Comparison of ENCODE assay signal across 2 cellular contexts in genomic region chr2:133044556-133044955, GRCh38.
TF ChIP-seq lines count a peak whose summit lies in the region.

No MANE protein-coding gene starts in this region.

TF ChIP-seq in IMR-90, 13 proteins besides CTCF, POLR2A, EP300 and RAD21:
- TF ChIP-seq ELK1 (IDR thresholded peaks at IDR 0.05; ENCODE audit: borderline replicate concordance, low read depth, low read length) (no peak), BHLHE40 (IDR thresholded peaks at IDR 0.05; ENCODE audit: low read depth, low read length) (no peak), MAZ (IDR thresholded peaks at IDR 0.05; ENCODE audit: borderline replicate concordance, low read depth, low read length) (no peak), CHD1 (IDR thresholded peaks at IDR 0.05; ENCODE audit: low read depth, low read length) (no peak), USF2 (IDR thresholded peaks at IDR 0.05; ENCODE audit: low read depth, low read length) (no peak), SMC3 (IDR thresholded peaks at IDR 0.05; ENCODE audit: low read depth, low read length) (no peak)

TF ChIP-seq in H1, 55 proteins besides CTCF, POLR2A, EP300 and RAD21:
- TF ChIP-seq CEBPB (IDR thresholded peaks at IDR 0.05; ENCODE audit: low read depth, low read length) (no peak), BACH1 (IDR thresholded peaks at IDR 0.05; ENCODE audit: low read length) (no peak), TEAD4 (IDR thresholded peaks at IDR 0.05; ENCODE audit: low read depth, low read length) (no peak), RXRA (IDR thresholded peaks at IDR 0.05; ENCODE audit: insufficient read depth, low read depth, low read length) (no peak), POLR2AphosphoS5 (IDR thresholded peaks at IDR 0.05; ENCODE audit: low read depth, low read length) (no peak)
